Comparison of ENCODE assay signal across 8 cellular contexts in the genomic region with DNA sequence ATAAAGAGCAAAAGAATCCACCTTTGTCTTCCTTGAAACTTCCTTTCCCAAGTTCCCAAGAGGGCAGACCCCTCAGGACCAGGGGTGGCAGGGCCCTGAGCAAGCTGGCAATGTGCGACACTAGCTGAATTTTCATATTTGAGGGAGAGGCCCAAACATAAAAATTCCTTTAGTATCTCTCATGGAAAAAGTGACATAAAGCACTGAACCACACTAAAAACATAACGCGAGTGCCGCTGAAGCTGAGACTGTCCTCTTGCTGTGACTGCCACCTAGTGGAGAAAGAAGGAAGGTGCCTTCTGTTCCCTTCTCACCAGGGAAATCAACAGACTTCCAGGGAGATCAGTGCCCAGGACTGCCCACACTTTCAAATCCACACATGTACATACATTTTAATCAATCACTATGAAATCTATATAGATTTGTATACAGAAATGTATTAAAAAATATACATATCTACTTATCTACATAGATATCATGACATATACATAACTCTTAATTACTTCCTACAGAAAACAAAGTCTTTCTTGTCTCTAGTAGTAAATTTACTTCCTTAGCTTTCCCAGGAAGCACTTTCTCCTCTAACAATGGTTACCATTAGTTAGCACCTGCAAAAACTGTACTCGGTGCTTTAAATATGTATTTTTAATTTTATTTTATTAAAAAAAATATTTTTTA.
DNase-seq lines count a peak whose midpoint lies in the region; ATAC-seq lines count a peak whose summit lies in the region.

No MANE protein-coding gene starts in this region.

- DNase-seq in DMS114 treated with DMSO at 0.1 percent for 48 hours (lab: John Stamatoyannopoulos, UW; ENCODE audit: unreplicated experiment): peak; percentile 80
- peak; percentile 56 to 73 for DNase-seq in NCI-H524 (lab: John Stamatoyannopoulos, UW)
- peak; percentile 78 for DNase-seq in activated CD4-positive, alpha-beta T cell treated with anti-CD3 and anti-CD28 coated beads for 48 hours
- peak; percentile 89 for DNase-seq in left kidney (ENCODE audit: low read depth, low spot score)
- DNase-seq in stimulated activated CD4-positive, alpha-beta T cell treated with anti-CD3 and anti-CD28 coated beads, Interleukin-1b, Interleukin-23, amount 100 ng/mL, for 48 hours: peak; percentile 71

- ATAC-seq in HG03108 (IDR thresholded peaks at IDR 0.05; ENCODE audit: unreplicated experiment) (peak; percentile 57), GM19463 (IDR thresholded peaks at IDR 0.05; ENCODE audit: unreplicated experiment) (no peak)

- H3K27ac ChIP-seq in cingulate gyrus (ENCODE audit: low read depth, low read length): peak overlapping the region; percentile 74
